Comparison of ENCODE assay signal across 8 cellular contexts in genomic region chr20:47501483-47502270, GRCh38. TPM values are rescaled to one million over a fixed set of nuclear protein-coding genes. Genes with fewer than 3 reads are reported as not detected.
A peak's percentile ranks its signal among the peaks of the same experiment; 100 is the strongest.
DNase-seq lines count a peak whose midpoint lies in the region; ATAC-seq, FAIRE-seq and TF ChIP-seq lines count a peak whose summit lies in the region.

TSS of gene NCOA3 (plus strand) at chr20:47501887. CDS start at chr20:47622248, 120,361 bp downstream.

- H3K9me3 Mint-ChIP-seq in astrocyte (ENCODE audit: unreplicated experiment), result no peaks in the 10 kb centered on the region

- H2AFZ ChIP-seq in astrocyte (ENCODE audit: low read depth, low read length), result peak within 1 kb of the TSS; percentile 88

- H3K36me3 ChIP-seq in astrocyte (ENCODE audit: insufficient read depth, low read length), result no peaks in the 10 kb centered on the region

- ATAC-seq in GM18499 (IDR thresholded peaks at IDR 0.05; ENCODE audit: insufficient read depth, unreplicated experiment) (peak; percentile 35), HG02943 (IDR thresholded peaks at IDR 0.05; ENCODE audit: low read depth, unreplicated experiment) (peak; percentile 69)

- FAIRE-seq in astrocyte (lab: Jason Lieb, UNC), result no peak

- peak within 1 kb of the TSS; percentile 92 for H3K9ac ChIP-seq in astrocyte (ENCODE audit: low read length)

- H3K4me1 ChIP-seq in astrocyte (ENCODE audit: insufficient read depth, low read length), result peaks cover 9% of the 10 kb centered on the region

- H3K27me3 ChIP-seq in astrocyte (ENCODE audit: insufficient read depth, low read length), result no peaks in the 10 kb centered on the region

- no peaks in the 10 kb centered on the region for H3K36me3 Mint-ChIP-seq in astrocyte (ENCODE audit: low read depth, unreplicated experiment)

- H3K27me3 Mint-ChIP-seq in astrocyte (ENCODE audit: low read depth, unreplicated experiment), result no peaks in the 10 kb centered on the region

- H3K27ac ChIP-seq in astrocyte (ENCODE audit: low read depth, low read length), result peak within 1 kb of the TSS; percentile 57

- peak within 1 kb of the TSS; percentile 85 for H3K27ac Mint-ChIP-seq in astrocyte (ENCODE audit: unreplicated experiment)

- DNase-seq in NCI-H2029 treated with DMSO at 0.1 percent for 48 hours (lab: John Stamatoyannopoulos, UW), result peak; percentile 66
- peak; percentile 78 for DNase-seq in T-helper 22 cell (ENCODE audit: low read depth)
- peak; percentile 87 for DNase-seq in astrocyte (ENCODE audit: low read depth)
- DNase-seq in hippocampal formation (lab: John Stamatoyannopoulos, UW), result peak; percentile 83 to 91
- peak; percentile 98 for DNase-seq in retina
- DNase-seq in cortex of kidney (lab: John Stamatoyannopoulos, UW), result no peak

- H3K4me2 ChIP-seq in astrocyte (ENCODE audit: low read length), result peak within 1 kb of the TSS; percentile 82

- no peak for TF ChIP-seq CTCF in astrocyte (IDR thresholded peaks at IDR 0.05; ENCODE audit: insufficient read depth, low read depth, low read length)

- peaks cover 46% of the 10 kb centered on the region for H3K79me2 ChIP-seq in astrocyte (ENCODE audit: insufficient read depth, low read length)

- H4K20me1 ChIP-seq in astrocyte (ENCODE audit: insufficient read depth, low read length), result peaks cover 23% of the 10 kb centered on the region

- H3K4me1 Mint-ChIP-seq in astrocyte (ENCODE audit: low read depth, unreplicated experiment), result peaks cover 14% of the 10 kb centered on the region

- H3K4me3 Mint-ChIP-seq in astrocyte (ENCODE audit: unreplicated experiment), result peak within 1 kb of the TSS; percentile 93

- no peaks in the 10 kb centered on the region for H3K9me3 ChIP-seq in astrocyte (ENCODE audit: insufficient read depth, low read depth, low read length)

- peak within 1 kb of the TSS; percentile 79 for H3K4me3 ChIP-seq in astrocyte (ENCODE audit: insufficient read depth, low read depth, low read length)

RNA-seq across cellular contexts. Expression of gene NCOA3, which starts in this region (rescaled TPM):
- total RNA-seq in astrocyte, result 30.5 and 31.0 TPM in 2 replicates
